Comparison of ENCODE assay signal across 8 cellular contexts in the genomic region with DNA sequence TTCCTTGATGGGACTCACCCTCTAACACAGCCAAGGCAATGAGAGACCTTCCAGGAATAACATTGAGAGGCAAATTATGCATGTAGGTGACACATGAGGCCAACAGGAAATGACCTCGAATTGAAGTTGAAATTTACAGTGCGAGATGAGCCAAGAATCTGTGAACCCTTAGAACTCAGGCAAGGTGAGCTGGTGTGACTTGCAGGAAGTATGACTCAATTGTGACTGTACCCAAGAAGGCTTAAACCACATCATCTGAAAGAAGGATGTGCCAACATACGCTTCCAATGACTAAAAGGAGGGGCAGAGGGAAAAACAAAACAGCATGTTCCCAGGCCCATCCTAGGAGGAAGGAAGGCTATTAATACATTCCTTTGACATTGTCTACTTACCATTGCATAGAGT. TPM values are rescaled to one million over a fixed set of nuclear protein-coding genes. Genes with fewer than 3 reads are reported as not detected.
A peak's percentile ranks its signal among the peaks of the same experiment; 100 is the strongest.
DNase-seq lines count a peak whose midpoint lies in the region; ATAC-seq lines count a peak whose summit lies in the region.

No MANE protein-coding gene starts in this region.

- no peak overlapping the region for H2AFZ ChIP-seq in trophoblast cell (ENCODE audit: insufficient read depth, low read length, poor library complexity)

- H2BK5ac ChIP-seq in trophoblast cell (ENCODE audit: low read depth, low read length, poor library complexity): no peak overlapping the region

- no peak overlapping the region for H4K12ac ChIP-seq in trophoblast cell (ENCODE audit: low read depth, low read length)

- H3K27ac ChIP-seq in trophoblast cell (ENCODE audit: low read depth, low read length) (no peak overlapping the region), substantia nigra (ENCODE audit: low read depth, low read length, poor library complexity, severe bottlenecking) (no peak overlapping the region)

- no peak overlapping the region for H4K91ac ChIP-seq in trophoblast cell (ENCODE audit: low read depth, low read length)

- no peak overlapping the region for H3K18ac ChIP-seq in trophoblast cell (ENCODE audit: low read length)

- no peaks in the 10 kb centered on the region for H3K79me1 ChIP-seq in trophoblast cell (ENCODE audit: low read length)

- H3K36me3 ChIP-seq in trophoblast cell (ENCODE audit: control insufficient read depth in 1 of 2, insufficient read depth in 2 of 2, low read length in 2 of 2): no peaks in the 10 kb centered on the region

- H3K4me2 ChIP-seq in trophoblast cell (ENCODE audit: low read length): no peak overlapping the region

- H2AK5ac ChIP-seq in trophoblast cell (ENCODE audit: low read length): no peak overlapping the region

- DNase-seq in ACHN (peak; percentile 64), T1000 (lab: John Stamatoyannopoulos, UW) (peak; percentile 34), trophoblast cell (peak; percentile 7 to 14), NCI-H510A (lab: John Stamatoyannopoulos, UW) (no peak), substantia nigra (lab: John Stamatoyannopoulos, UW) (no peak)
- peak; percentile 18 for DNase-seq in effector CD8-positive, alpha-beta T cell (lab: John Stamatoyannopoulos, UW)

- no peak overlapping the region for H3K4ac ChIP-seq in trophoblast cell (ENCODE audit: low read depth, low read length)

- H3K79me2 ChIP-seq in trophoblast cell (ENCODE audit: control insufficient read depth, insufficient read depth, low read length, poor library complexity): no peaks in the 10 kb centered on the region

- H3K14ac ChIP-seq in trophoblast cell (ENCODE audit: low read length): no peak overlapping the region

- H2BK120ac ChIP-seq in trophoblast cell (ENCODE audit: insufficient read depth, low read length, poor library complexity): no peak overlapping the region

- ATAC-seq in HG03378 (IDR thresholded peaks at IDR 0.05; ENCODE audit: unreplicated experiment) (peak; percentile 75), HG03175 (IDR thresholded peaks at IDR 0.05; ENCODE audit: unreplicated experiment) (no peak)

- H3K23ac ChIP-seq in trophoblast cell (ENCODE audit: low read length): no peak overlapping the region

- H2BK12ac ChIP-seq in trophoblast cell (ENCODE audit: low read length): no peak overlapping the region

- in situ Hi-C loops in ACHN (cut with HindIII; ENCODE audit: low pct_ligation_motif_present, low pct_unique_long_range_greater_than_20kb, low sequenced_read_pairs): no loop called here

- H3K9ac ChIP-seq in trophoblast cell (ENCODE audit: low read length): no peak overlapping the region

- H3K4me1 ChIP-seq in trophoblast cell (ENCODE audit: control insufficient read depth in 1 of 2, insufficient read depth in 2 of 2, low read length in 2 of 2): peaks cover 0 to 2% of the 10 kb centered on the region in 2 experiments

- H3K4me3 ChIP-seq in trophoblast cell (ENCODE audit: low read depth, low read length): no peak overlapping the region

- H4K8ac ChIP-seq in trophoblast cell (ENCODE audit: low read depth, low read length): no peak overlapping the region

- no peaks in the 10 kb centered on the region for H3K9me3 ChIP-seq in trophoblast cell (ENCODE audit: insufficient read depth, low read depth, low read length)

- no CpG with 5 or more reads among the region's 3 CpGs for WGBS in trophoblast cell (ENCODE audit: extremely low coverage, insufficient coverage, insufficient read length)

- H3K27me3 ChIP-seq in trophoblast cell (ENCODE audit: insufficient read depth, low read length): no peaks in the 10 kb centered on the region

RNA-seq across cellular contexts. Expression of gene PITPNC1, which starts 44.8 kb away (rescaled TPM):
- 17.5 and 17.8 TPM in 2 replicates for polyA plus RNA-seq in trophoblast cell (2013)

RNA-seq across cellular contexts. Expression of gene PSMD12, which starts 55.5 kb away (rescaled TPM):
- polyA plus RNA-seq in trophoblast cell (2013): 90.4 and 95.6 TPM in 2 replicates

Comparison
In these comparisons a context has a peak if more than half of its experiments do, and no peak if none do; other contexts are left out.
1. DNase-seq: peak in ACHN (single experiment), T1000 (single experiment), effector CD8-positive, alpha-beta T cell (single experiment) and trophoblast cell (2 of 2); none in NCI-H510A (single experiment) and substantia nigra (0 of 49).